8 cellular contexts compared by ENCODE assay signal in the genomic region with DNA sequence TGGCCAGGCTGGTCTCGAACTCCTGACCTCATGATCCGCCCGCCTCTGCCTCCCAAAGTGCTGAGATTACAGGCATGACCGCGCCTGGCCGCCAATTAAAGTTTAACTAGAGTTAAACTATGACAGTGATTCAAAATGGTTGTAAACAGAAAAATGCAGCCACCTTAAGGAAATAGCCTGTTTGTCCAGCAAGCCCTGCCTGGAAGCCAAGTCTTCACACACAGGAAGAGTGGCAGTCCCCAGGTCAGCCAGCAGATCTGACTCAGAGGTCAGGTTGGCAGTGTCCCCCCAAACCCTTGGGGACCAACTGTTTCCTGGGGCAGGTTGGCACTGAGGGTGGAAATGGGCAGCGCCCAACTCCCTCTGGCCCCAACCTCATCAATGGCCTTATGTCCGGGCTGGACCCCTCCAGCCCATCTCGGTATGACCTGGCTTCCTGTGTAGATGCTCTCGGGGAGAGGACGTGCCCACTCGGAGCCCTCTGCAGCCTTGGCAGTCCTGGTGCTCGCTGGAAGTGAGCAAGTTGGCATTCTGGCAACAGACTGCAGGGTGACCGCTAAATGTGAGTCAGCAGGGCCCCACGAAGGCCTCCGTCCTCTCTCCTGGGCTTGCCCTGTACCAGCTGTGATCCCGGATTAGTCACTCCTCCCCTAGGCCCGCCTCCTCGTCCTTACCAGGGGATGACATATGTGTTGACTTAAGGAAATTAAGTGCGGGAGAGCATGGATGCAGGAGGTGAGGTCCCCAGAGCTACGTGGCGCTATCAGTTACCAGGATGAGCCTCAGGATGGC. TPM values are rescaled to one million over a fixed set of nuclear protein-coding genes. Genes with fewer than 3 reads are reported as not detected.
A peak's percentile ranks its signal among the peaks of the same experiment; 100 is the strongest.
DNase-seq lines count a peak whose midpoint lies in the region; ATAC-seq and TF ChIP-seq lines count a peak whose summit lies in the region.

No MANE protein-coding gene starts in this region.

- H3K36me3 ChIP-seq in NT2/D1 (ENCODE audit: insufficient read depth, insufficient read length, low read length) = peaks cover 28% of the 10 kb centered on the region

- no peaks in the 10 kb centered on the region for H3K27me3 ChIP-seq in NT2/D1 (ENCODE audit: insufficient read depth, insufficient read length)

- H3K4me3 Mint-ChIP-seq in stimulated activated effector memory CD8-positive, alpha-beta T cell treated with anti-CD3 and anti-CD28 coated beads, Interleukin-12 subunit alpha, Interleukin-12 subunit beta, amount 100 ng/mL, for 72 hours = peak overlapping the region; percentile 85

- peak overlapping the region; percentile 99 for H3K27ac Mint-ChIP-seq in stimulated activated effector memory CD8-positive, alpha-beta T cell treated with anti-CD3 and anti-CD28 coated beads, Interleukin-12 subunit alpha, Interleukin-12 subunit beta, amount 100 ng/mL, for 72 hours

- no peaks in the 10 kb centered on the region for H3K9me3 ChIP-seq in NT2/D1 (ENCODE audit: insufficient read depth, low read length)

- H3K9ac ChIP-seq in NT2/D1 (ENCODE audit: insufficient read length, low read depth) = no peak overlapping the region

- DNase-seq in CD1c-positive myeloid dendritic cell (ENCODE audit: extremely low spot score) (peak; percentile 92), HUDEP-2 (lab: John Stamatoyannopoulos, UW; ENCODE audit: unreplicated experiment in 76 of 76) (peak in 75 of 76 experiments; percentile 29 to 95 (median 88)), NT2/D1 (ENCODE audit: low read depth, low spot score) (peak; percentile 42), activated T-cell treated with anti-CD3 and anti-CD28 coated beads for 24 hours (ENCODE audit: low read depth) (peak; percentile 63), epithelial cell of proximal tubule (ENCODE audit: low read depth) (peak; percentile 92), midbrain (lab: John Stamatoyannopoulos, UW) (peak; percentile 76)
- DNase-seq in stimulated activated effector memory CD8-positive, alpha-beta T cell treated with anti-CD3 and anti-CD28 coated beads, Interleukin-12 subunit alpha, Interleukin-12 subunit beta, amount 100 ng/mL, for 72 hours (ENCODE audit: low spot score in 2 of 2) = peak; percentile 55 to 83

- no peak for TF ChIP-seq CTCF in epithelial cell of proximal tubule (conservative IDR thresholded peaks at IDR 0.05; ENCODE audit: low read depth, low read length)

- peak; percentile 41 for ATAC-seq in GM21360 (IDR thresholded peaks at IDR 0.05; ENCODE audit: unreplicated experiment)
- ATAC-seq in stimulated activated effector memory CD8-positive, alpha-beta T cell treated with anti-CD3 and anti-CD28 coated beads, Interleukin-12 subunit alpha, Interleukin-12 subunit beta, amount 100 ng/mL, for 72 hours = peak; percentile 90

- H3K9me3 Mint-ChIP-seq in stimulated activated effector memory CD8-positive, alpha-beta T cell treated with anti-CD3 and anti-CD28 coated beads, Interleukin-12 subunit alpha, Interleukin-12 subunit beta, amount 100 ng/mL, for 72 hours = no peaks in the 10 kb centered on the region

- peaks cover 26% of the 10 kb centered on the region for H3K36me3 Mint-ChIP-seq in stimulated activated effector memory CD8-positive, alpha-beta T cell treated with anti-CD3 and anti-CD28 coated beads, Interleukin-12 subunit alpha, Interleukin-12 subunit beta, amount 100 ng/mL, for 72 hours

- peaks cover 10% of the 10 kb centered on the region for H3K4me1 ChIP-seq in NT2/D1 (ENCODE audit: insufficient read depth, insufficient read length)

- peak overlapping the region; percentile 37 for H3K4me3 ChIP-seq in NT2/D1 (ENCODE audit: insufficient read length, low read depth)
- peak overlapping the region; percentile 62 for H3K4me3 ChIP-seq in epithelial cell of proximal tubule (ENCODE audit: low read depth, low read length)

- peaks cover 26% of the 10 kb centered on the region for H3K4me1 Mint-ChIP-seq in stimulated activated effector memory CD8-positive, alpha-beta T cell treated with anti-CD3 and anti-CD28 coated beads, Interleukin-12 subunit alpha, Interleukin-12 subunit beta, amount 100 ng/mL, for 72 hours

RNA-seq across cellular contexts. Expression of a gene that starts 9.7 kb away (rescaled TPM):
- total RNA-seq in epithelial cell of proximal tubule = 1,541 and 1,680 TPM in 2 replicates

RNA-seq across cellular contexts. Expression of a gene that starts 13.8 kb away (rescaled TPM):
- 47.6 and 78.6 TPM in 2 replicates for total RNA-seq in epithelial cell of proximal tubule

RNA-seq across cellular contexts. Expression of a gene that starts 20.1 kb away (rescaled TPM):
- total RNA-seq in epithelial cell of proximal tubule = 70.9 and 76.8 TPM in 2 replicates

RNA-seq across cellular contexts. Expression of a gene that starts 20.5 kb away (rescaled TPM):
- total RNA-seq in epithelial cell of proximal tubule = not detected in 2 replicates

RNA-seq across cellular contexts. Expression of a gene that starts 28.1 kb away (rescaled TPM):
- total RNA-seq in epithelial cell of proximal tubule = 61.6 and 131 TPM in 2 replicates

Comparison
In these comparisons a context has a peak if more than half of its experiments do, and no peak if none do; other contexts are left out.
1. Peak in every context shown above with its lines: DNase-seq, ATAC-seq and H3K4me3 ChIP-seq.
2. DNase-seq: peak in every context shown above with its lines; median percentile 92 in CD1c-positive myeloid dendritic cell; 92 in epithelial cell of proximal tubule; 88 in HUDEP-2; 76 in midbrain; 69 in stimulated activated effector memory CD8-positive, alpha-beta T cell treated with anti-CD3 and anti-CD28 coated beads, Interleukin-12 subunit alpha, Interleukin-12 subunit beta, amount 100 ng/mL, for 72 hours; 63 in activated T-cell treated with anti-CD3 and anti-CD28 coated beads for 24 hours; 42 in NT2/D1.